8 cellular contexts compared by ENCODE assay signal in genomic region chr3:58628823-58629562, GRCh38. TPM values are rescaled to one million over a fixed set of nuclear protein-coding genes. Genes with fewer than 3 reads are reported as not detected.
DNase-seq lines count a peak whose midpoint lies in the region; FAIRE-seq and TF ChIP-seq lines count a peak whose summit lies in the region.

No MANE protein-coding gene starts in this region.

- H3K4me3 Mint-ChIP-seq in activated naive CD8-positive, alpha-beta T cell treated with anti-CD3 and anti-CD28 coated beads for 36 hours = no peak overlapping the region

- H3K4me1 Mint-ChIP-seq in activated naive CD8-positive, alpha-beta T cell treated with anti-CD3 and anti-CD28 coated beads for 36 hours = no peaks in the 10 kb centered on the region

- no peak overlapping the region for H3K27ac Mint-ChIP-seq in activated naive CD8-positive, alpha-beta T cell treated with anti-CD3 and anti-CD28 coated beads for 36 hours

- no peaks in the 10 kb centered on the region for H3K36me3 Mint-ChIP-seq in activated naive CD8-positive, alpha-beta T cell treated with anti-CD3 and anti-CD28 coated beads for 36 hours

- H3K9me3 Mint-ChIP-seq in activated naive CD8-positive, alpha-beta T cell treated with anti-CD3 and anti-CD28 coated beads for 36 hours = no peaks in the 10 kb centered on the region

- DNase-seq in LHCN-M2 (ENCODE audit: low read depth) (peak; percentile 45), bronchial epithelial cell (ENCODE audit: low read depth) (peak; percentile 29), testis (peak; percentile 55), OCI-M1 (lab: John Stamatoyannopoulos, UW) (no peak)
- DNase-seq in activated T-cell treated with anti-CD3 and anti-CD28 coated beads, Interleukin-2, amount 50 U/mL, for 1 hour = no peak
- DNase-seq in activated CD4-positive, alpha-beta T cell treated with anti-CD3 and anti-CD28 coated beads, Interleukin-2, amount 50 U/mL, for 48 hours = no peak
- DNase-seq in activated naive CD8-positive, alpha-beta T cell treated with anti-CD3 and anti-CD28 coated beads for 36 hours = no peak

- peaks cover 42% of the 10 kb centered on the region for H3K4me1 ChIP-seq in testis

- TF ChIP-seq POLR2A in testis (IDR thresholded peaks at IDR 0.05) = no peak

- FAIRE-seq in bronchial epithelial cell (lab: Jason Lieb, UNC) = peak; percentile 28

- H3K27me3 Mint-ChIP-seq in activated naive CD8-positive, alpha-beta T cell treated with anti-CD3 and anti-CD28 coated beads for 36 hours = no peaks in the 10 kb centered on the region

- H3K27me3 ChIP-seq in bronchial epithelial cell (ENCODE audit: control insufficient read depth, insufficient read depth, low read length) (no peaks in the 10 kb centered on the region), layer of hippocampus (ENCODE audit: control insufficient read depth, insufficient read depth, low read length) (no peaks in the 10 kb centered on the region), testis (no peaks in the 10 kb centered on the region)

- no peaks in the 10 kb centered on the region for H3K9me3 ChIP-seq in testis

- 25 to 34% methylated on average over 13 of the region's 13 CpGs for WGBS in testis, 2 donors

- TF ChIP-seq CTCF in bronchial epithelial cell (IDR thresholded peaks at IDR 0.05; ENCODE audit: insufficient read depth, low read length, severe bottlenecking) = no peak
- TF ChIP-seq CTCF in testis (IDR thresholded peaks at IDR 0.05) = no peak

- no peaks in the 10 kb centered on the region for H3K36me3 ChIP-seq in bronchial epithelial cell (ENCODE audit: control insufficient read depth, insufficient read depth, low read length)
- no peaks in the 10 kb centered on the region for H3K36me3 ChIP-seq in testis (ENCODE audit: low read depth, missing control alignments)

- H3K4me3 ChIP-seq in bronchial epithelial cell (ENCODE audit: low read depth, low read length) (no peak overlapping the region), testis (no peak overlapping the region)

- intact Hi-C loops in testis (cut with DNase I; ENCODE audit: low total_unique reads) = no loop called here

- H3K27ac ChIP-seq in layer of hippocampus (ENCODE audit: low read depth, low read length) (peak overlapping the region; percentile 14), testis (peak overlapping the region; percentile 12 to 85)

RNA-seq across cellular contexts. Expression of gene FAM3D, which starts 37.6 kb away (rescaled TPM):
- total RNA-seq in LHCN-M2 (2014; rRNA removed) (not detected in 2 replicates), bronchial epithelial cell (5.3 and 32.9 TPM in 2 replicates), testis (under 1 TPM in 1 of 2 donors, not detected in 1; 0.19 TPM)
- polyA plus RNA-seq in LHCN-M2 (2012) = not detected
- 0.41 TPM for polyA plus RNA-seq in testis (ENCODE audit: insufficient read depth, low read depth, low replicate concordance)
- total RNA-seq in activated naive CD8-positive, alpha-beta T cell treated with anti-CD3 and anti-CD28 coated beads for 36 hours = not detected

RNA-seq across cellular contexts. Expression of gene FAM107A, which starts 51.8 kb away (rescaled TPM):
- total RNA-seq in LHCN-M2 (2014; rRNA removed) (not detected in 2 replicates), bronchial epithelial cell (not detected in 2 replicates), testis (10 to 100 TPM; 14.8 to 17.8 TPM)
- polyA plus RNA-seq in LHCN-M2 (2012) = 0.02 TPM
- polyA plus RNA-seq in testis (ENCODE audit: insufficient read depth, low read depth, low replicate concordance) = 7.8 TPM
- not detected for total RNA-seq in activated naive CD8-positive, alpha-beta T cell treated with anti-CD3 and anti-CD28 coated beads for 36 hours

Comparison
In these comparisons a context has a peak if more than half of its experiments do, and no peak if none do; other contexts are left out.
1. DNase-seq: peak in LHCN-M2 (single experiment), bronchial epithelial cell (single experiment) and testis (single experiment); none in activated T-cell treated with anti-CD3 and anti-CD28 coated beads, Interleukin-2, amount 50 U/mL, for 1 hour (single experiment), activated CD4-positive, alpha-beta T cell treated with anti-CD3 and anti-CD28 coated beads, Interleukin-2, amount 50 U/mL, for 48 hours (0 of 2), activated naive CD8-positive, alpha-beta T cell treated with anti-CD3 and anti-CD28 coated beads for 36 hours (single experiment) and OCI-M1 (single experiment).
2. RNA of gene FAM107A, which starts 51.8 kb away (total RNA-seq): 14.8 to 17.8 TPM in testis; not detected in LHCN-M2, not detected in bronchial epithelial cell and not detected in activated naive CD8-positive, alpha-beta T cell treated with anti-CD3 and anti-CD28 coated beads for 36 hours; every median in the first group is over 10 times any median in the second.